1 cellular context compared by ENCODE assay signal in genomic region chr15:65476942-65477341, GRCh38.
TF ChIP-seq lines count a peak whose summit lies in the region.

No MANE protein-coding gene starts in this region.

TF ChIP-seq in HepG2, 621 proteins besides CTCF, POLR2A, EP300 and RAD21:
- TF ChIP-seq HIC2 (CRISPR knock-in tag; IDR thresholded peaks at IDR 0.05; ENCODE audit: low read depth), result no peak
- TF ChIP-seq ZNF747 (CRISPR knock-in tag; IDR thresholded peaks at IDR 0.05; ENCODE audit: borderline replicate concordance), result no peak
- 0 out of 2 replicates have a peak, but pooled peaks have one; percentile 36 for TF ChIP-seq CEBPB (IDR thresholded peaks at IDR 0.05; ENCODE audit: borderline replicate concordance, low read depth, low read length)
- TF ChIP-seq REL (CRISPR knock-in tag; conservative IDR thresholded peaks at IDR 0.05), result no peak
- TF ChIP-seq ARNT2 (CRISPR knock-in tag; IDR thresholded peaks at IDR 0.05; ENCODE audit: low read depth), result no peak
- TF ChIP-seq ZEB1 (IDR thresholded peaks at IDR 0.05; ENCODE audit: insufficient replicate concordance, low read depth), result no peak
